Comparison of ENCODE assay signal across 20 cellular contexts in the genomic region with DNA sequence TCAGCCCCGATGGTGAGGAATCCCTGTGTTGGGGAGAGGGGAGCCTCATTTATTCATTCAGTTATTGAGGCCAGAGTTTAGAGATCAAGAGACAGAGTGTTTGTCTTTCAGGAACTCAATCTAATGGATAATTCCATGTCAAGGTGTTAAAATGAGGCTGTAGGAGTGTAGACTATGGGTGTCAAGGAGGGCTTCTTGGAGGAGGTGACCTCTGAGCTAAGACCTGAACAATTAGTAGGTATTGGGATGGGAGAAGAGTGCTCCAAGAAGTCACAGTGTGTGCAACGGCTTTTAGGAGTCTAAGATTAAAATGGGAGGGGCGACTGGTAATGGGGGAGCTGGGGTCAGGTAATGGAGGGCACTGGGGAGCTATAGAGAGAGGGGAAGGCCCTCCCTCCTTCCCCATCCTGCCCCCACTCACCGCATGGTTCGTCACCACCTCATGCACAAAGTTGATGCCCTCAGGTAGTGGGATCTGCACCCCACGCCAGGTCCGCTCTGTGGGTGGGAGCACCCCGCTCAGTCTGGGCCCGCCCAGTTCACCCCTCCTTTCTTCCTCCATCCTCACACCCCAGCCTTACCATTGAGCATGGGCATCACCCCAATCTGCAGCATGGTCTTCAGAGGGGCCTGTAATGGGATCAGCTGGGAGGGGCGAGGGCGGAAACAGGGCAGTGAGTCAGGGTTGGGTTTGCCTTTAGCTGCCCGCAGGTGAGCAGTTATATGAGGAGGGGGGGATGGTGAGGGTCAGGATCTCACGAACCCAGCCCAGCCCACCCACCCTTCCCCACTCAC. TPM values are rescaled to one million over a fixed set of nuclear protein-coding genes. Genes with fewer than 3 reads are reported as not detected.
DNase-seq lines count a peak whose midpoint lies in the region; ATAC-seq, FAIRE-seq and TF ChIP-seq lines count a peak whose summit lies in the region.
"Had no signal": no experiment of that assay in that cellular context is flagged by ENCODE, and none has a peak within 500 bp of the region (broad histone marks: within the 10 kb centered on the region; RNA-seq: fewer than 3 reads in every experiment).

No MANE protein-coding gene starts in this region.

- H4K20me1 ChIP-seq in HepG2 (ENCODE audit: insufficient read depth, low read length): no peaks in the 10 kb centered on the region

- no peak for TF ChIP-seq RAD21 in HepG2 (CRISPR knock-in tag; IDR thresholded peaks at IDR 0.05)

- in situ Hi-C loops in HepG2 (cut with HindIII; ENCODE audit: extremely low pct_ligation_motif_present, low pct_unique_long_range_greater_than_20kb): no loop called here

- whole genome bisulfite sequencing in HepG2 (ENCODE audit: low lambda C conversion rate): 95% methylated on average over 13 of the region's 13 CpGs

- no peak for DNase-seq in HTR-8/SVneo (ENCODE audit: insufficient read length, low spot score)
- DNase-seq in chondrocyte (ENCODE audit: low spot score): no peak
- no peak for DNase-seq in HepG2 (ENCODE audit: low spot score)
- DNase-seq in dermis blood vessel endothelial cell: no peak
- no peak for DNase-seq in stimulated activated CD4-positive, alpha-beta T cell treated with anti-CD3 and anti-CD28 coated beads, Interleukin-12 subunit alpha, Interleukin-12 subunit beta, amount 100 ng/mL, for 4 hours
- no peak for DNase-seq in amniotic stem cell (lab: John Stamatoyannopoulos, UW)
- DNase-seq: CD8-positive, alpha-beta T cell; COR-L47; DMS153; DMS79 treated with DMSO at 0.1 percent for 48 hours; EL; GOT3; H9 had no signal

- TF ChIP-seq CTCF in chondrocyte (IDR thresholded peaks at IDR 0.05): no peak
- TF ChIP-seq CTCF in HepG2 (CRISPR knock-in tag; IDR thresholded peaks at IDR 0.05): no peak

- no peak overlapping the region for H3K4me3 Mint-ChIP-seq in chondrocyte (ENCODE audit: unreplicated experiment)
- H3K4me3 Mint-ChIP-seq in stimulated activated memory B cell treated with anti-CD40 and anti-IgM and Interleukin-4, amounts not matched to agents 10 μg/mL and 1 μg/mL and 100 μg/mL, for 72 hours: no peak overlapping the region
- H3K4me3 Mint-ChIP-seq: CD14-positive monocyte; CD8-positive, alpha-beta T cell; H9 had no signal

- H3K4me3 ChIP-seq in HepG2 (replicated peaks in 1 of 3; ENCODE audit: insufficient read depth in 1 of 3, low read depth in 2 of 3, low read length in 3 of 3): no peak overlapping the region

- peak overlapping the region; percentile 37 for H3K27ac Mint-ChIP-seq in chondrocyte (ENCODE audit: unreplicated experiment)
- H3K27ac Mint-ChIP-seq in stimulated activated memory B cell treated with anti-CD40 and anti-IgM and Interleukin-4, amounts not matched to agents 10 μg/mL and 1 μg/mL and 100 μg/mL, for 72 hours: no peak overlapping the region
- H3K27ac Mint-ChIP-seq: CD8-positive, alpha-beta T cell; H9 had no signal

- peaks cover 38 to 43% of the 10 kb centered on the region in 2 experiments for H3K36me3 ChIP-seq in HepG2 (replicated peaks in 1 of 2; ENCODE audit: control insufficient read depth in 1 of 2, insufficient read depth in 2 of 2, low read length in 2 of 2)

- no peaks in the 10 kb centered on the region for H3K79me2 ChIP-seq in HepG2 (ENCODE audit: insufficient read depth, low read length)

- TF ChIP-seq EP300 in HepG2 (IDR thresholded peaks at IDR 0.05; ENCODE audit: low read depth in 2 of 2, low read length in 2 of 2): no peak
- TF ChIP-seq EP300 in HepG2 (CRISPR knock-in tag; IDR thresholded peaks at IDR 0.05; ENCODE audit: borderline replicate concordance): no peak

- no peaks in the 10 kb centered on the region for H3K9me3 Mint-ChIP-seq in chondrocyte (ENCODE audit: low read depth)
- H3K9me3 Mint-ChIP-seq in stimulated activated memory B cell treated with anti-CD40 and anti-IgM and Interleukin-4, amounts not matched to agents 10 μg/mL and 1 μg/mL and 100 μg/mL, for 72 hours: no peaks in the 10 kb centered on the region
- H3K9me3 Mint-ChIP-seq: CD8-positive, alpha-beta T cell; H9 had no signal

- H3K4me2 ChIP-seq in HepG2 (ENCODE audit: low read depth, low read length): no peak overlapping the region

- TF ChIP-seq POLR2A in HepG2 (IDR thresholded peaks at IDR 0.05; ENCODE audit: insufficient read depth in 1 of 2, low read depth in 2 of 2, low read length in 2 of 2): peak in 1 of 2 experiments; percentile 37; a peak in 1 of 4 replicates

- peak; percentile 46 for FAIRE-seq in HTR-8/SVneo (lab: Jason Lieb, UNC)
- FAIRE-seq in HepG2 (lab: Jason Lieb, UNC): no peak
- FAIRE-seq: A204.1, D721Med, G401.6, GM12892 had no signal

- intact Hi-C loops in HepG2 (cut with micrococcal nuclease; ENCODE audit: unreplicated experiment): no loop called here

- POLR2A ChIA-PET in HepG2 (lab: Yijun Ruan, JAX): interaction anchor here (0.9 to 4.7 kb wide), 6 partner anchors 9 to 47 kb away, joined by 3 to 38 read pairs (median 13); partner anchors contain the start of genes CTSA, NEURL2 and PCIF1

- H3K27ac ChIP-seq in HepG2 (ENCODE audit: extremely low read length, insufficient read depth, low read length): no peak overlapping the region

- no peak for ATAC-seq in HepG2
- peak; percentile 42 for ATAC-seq in stimulated activated memory B cell treated with anti-CD40 and anti-IgM and Interleukin-4, amounts not matched to agents 10 μg/mL and 1 μg/mL and 100 μg/mL, for 72 hours
- no peak for ATAC-seq in HG03521 (IDR thresholded peaks at IDR 0.05; ENCODE audit: unreplicated experiment)
- ATAC-seq: CD8-positive, alpha-beta T cell had no signal

- H3K36me3 Mint-ChIP-seq in chondrocyte (ENCODE audit: low read depth): peaks cover 12% of the 10 kb centered on the region
- H3K36me3 Mint-ChIP-seq in stimulated activated memory B cell treated with anti-CD40 and anti-IgM and Interleukin-4, amounts not matched to agents 10 μg/mL and 1 μg/mL and 100 μg/mL, for 72 hours: peaks cover 39% of the 10 kb centered on the region

- no TSS peak for BruUV-seq in HepG2 (replicated peaks; lab: Mats Ljungman, UMichigan)

- no peak overlapping the region for H2AFZ ChIP-seq in HepG2 (ENCODE audit: low read length)

- no peaks in the 10 kb centered on the region for H3K27me3 ChIP-seq in HepG2 (ENCODE audit: control insufficient read depth in 1 of 2, insufficient read depth in 2 of 2, low read length in 2 of 2)

- H3K9ac ChIP-seq in HepG2 (ENCODE audit: insufficient read depth, low read depth, low read length): no peak overlapping the region

- CTCF ChIA-PET in HepG2 (lab: Yijun Ruan, JAX; ENCODE audit: low intra/inter-chr PET ratio, low total read pairs): no interaction called here

- no peaks in the 10 kb centered on the region for H3K9me3 ChIP-seq in HepG2 (ENCODE audit: low read length)

- peaks cover 9% of the 10 kb centered on the region for H3K4me1 ChIP-seq in HepG2 (ENCODE audit: insufficient read depth, low read length)

- no peaks in the 10 kb centered on the region for H3K27me3 Mint-ChIP-seq in chondrocyte (ENCODE audit: low read depth)
- H3K27me3 Mint-ChIP-seq in stimulated activated memory B cell treated with anti-CD40 and anti-IgM and Interleukin-4, amounts not matched to agents 10 μg/mL and 1 μg/mL and 100 μg/mL, for 72 hours: no peaks in the 10 kb centered on the region

- H3K4me1 Mint-ChIP-seq in chondrocyte (ENCODE audit: low read depth): no peaks in the 10 kb centered on the region
- H3K4me1 Mint-ChIP-seq in stimulated activated memory B cell treated with anti-CD40 and anti-IgM and Interleukin-4, amounts not matched to agents 10 μg/mL and 1 μg/mL and 100 μg/mL, for 72 hours: peaks cover 16% of the 10 kb centered on the region
- H3K4me1 Mint-ChIP-seq: CD14-positive monocyte, H9 had no signal

RNA-seq across cellular contexts. Expression of gene CTSA, which starts 8.1 kb away (rescaled TPM):
- total RNA-seq in chondrocyte (172 to 199 TPM (median 175 TPM) in 3 replicates), HepG2 (2016; rRNA removed; fragmentation: Illumina TruSeq; extraction: Trizol) (63.8 and 202 TPM in 2 replicates), dermis blood vessel endothelial cell (47.8 and 48.1 TPM in 2 replicates)
- total RNA-seq in HepG2 (2016; cell fraction: cytosol; rRNA removed; fragmentation: Illumina TruSeq; extraction: Trizol; ENCODE audit: low read depth): 83.9 and 87.3 TPM in 2 replicates
- total RNA-seq in HepG2 (2016; cell fraction: insoluble cytoplasmic fraction; rRNA removed; fragmentation: Illumina TruSeq; extraction: Trizol): 57.2 and 212 TPM in 2 replicates
- total RNA-seq in HepG2 (2016; cell fraction: membrane; rRNA removed; fragmentation: Illumina TruSeq; extraction: Trizol): 50.4 and 53.1 TPM in 2 replicates
- 213 and 263 TPM in 2 replicates for total RNA-seq in HepG2 (2016; cell fraction: nucleus; rRNA removed; fragmentation: Illumina TruSeq; extraction: Trizol)
- 222 and 231 TPM in 2 replicates for polyA plus RNA-seq in HepG2 (2011; rRNA removed)
- 240 and 265 TPM in 2 replicates for polyA plus RNA-seq in HepG2 (2011; cell fraction: cytosol; rRNA removed)
- 851 and 910 TPM in 2 replicates for polyA plus RNA-seq in HepG2 (2011; cell fraction: nucleus; rRNA removed)
- 102 and 105 TPM in 2 replicates for polyA plus RNA-seq in HepG2 (2012)
- 37.4 and 39.2 TPM in 2 replicates for polyA plus RNA-seq in HepG2 (2016; cell fraction: cytosol; fragmentation: Illumina TruSeq; extraction: Trizol; ENCODE audit: low read depth)
- 82.4 and 101 TPM in 2 replicates for polyA plus RNA-seq in HepG2 (2016; cell fraction: insoluble cytoplasmic fraction; fragmentation: Illumina TruSeq; extraction: Trizol; ENCODE audit: low read depth)
- polyA plus RNA-seq in HepG2 (2016; cell fraction: membrane; fragmentation: Illumina TruSeq; extraction: Trizol; ENCODE audit: low read depth): 45.6 and 51.6 TPM in 2 replicates
- 573 and 587 TPM in 2 replicates for polyA plus RNA-seq in HepG2 (2016; cell fraction: nucleus; fragmentation: Illumina TruSeq; extraction: Trizol; ENCODE audit: insufficient read depth, low read depth)
- polyA minus RNA-seq in HepG2 (2011; rRNA and poly(A)+ RNA removed; ENCODE audit: low replicate concordance): 289 and 410 TPM in 2 replicates
- 109 and 118 TPM in 2 replicates for polyA minus RNA-seq in HepG2 (2011; cell fraction: cytosol; rRNA and poly(A)+ RNA removed)
- polyA minus RNA-seq in HepG2 (2011; cell fraction: nucleus; rRNA and poly(A)+ RNA removed): 292 and 323 TPM in 2 replicates

RNA-seq across cellular contexts. Expression of gene NEURL2, which starts 8.2 kb away (rescaled TPM):
- total RNA-seq in chondrocyte (1.8 to 3.0 TPM (median 2.7 TPM) in 3 replicates), HepG2 (2016; rRNA removed; fragmentation: Illumina TruSeq; extraction: Trizol) (4.1 and 9.7 TPM in 2 replicates), dermis blood vessel endothelial cell (3.2 and 4.4 TPM in 2 replicates)
- total RNA-seq in HepG2 (2016; cell fraction: cytosol; rRNA removed; fragmentation: Illumina TruSeq; extraction: Trizol; ENCODE audit: low read depth): 6.7 and 8.8 TPM in 2 replicates
- total RNA-seq in HepG2 (2016; cell fraction: insoluble cytoplasmic fraction; rRNA removed; fragmentation: Illumina TruSeq; extraction: Trizol): 6.0 and 9.5 TPM in 2 replicates
- 7.3 and 9.1 TPM in 2 replicates for total RNA-seq in HepG2 (2016; cell fraction: membrane; rRNA removed; fragmentation: Illumina TruSeq; extraction: Trizol)
- 14.4 and 18.5 TPM in 2 replicates for total RNA-seq in HepG2 (2016; cell fraction: nucleus; rRNA removed; fragmentation: Illumina TruSeq; extraction: Trizol)
- 7.2 and 12.2 TPM in 2 replicates for polyA plus RNA-seq in HepG2 (2011; rRNA removed)
- 3.7 and 6.3 TPM in 2 replicates for polyA plus RNA-seq in HepG2 (2011; cell fraction: cytosol; rRNA removed)
- polyA plus RNA-seq in HepG2 (2011; cell fraction: nucleus; rRNA removed): 57.9 and 58.9 TPM in 2 replicates
- polyA plus RNA-seq in HepG2 (2012): 4.2 and 4.6 TPM in 2 replicates
- 4.1 and 4.3 TPM in 2 replicates for polyA plus RNA-seq in HepG2 (2016; cell fraction: cytosol; fragmentation: Illumina TruSeq; extraction: Trizol; ENCODE audit: low read depth)
- 4.2 and 4.9 TPM in 2 replicates for polyA plus RNA-seq in HepG2 (2016; cell fraction: insoluble cytoplasmic fraction; fragmentation: Illumina TruSeq; extraction: Trizol; ENCODE audit: low read depth)
- 3.9 and 4.0 TPM in 2 replicates for polyA plus RNA-seq in HepG2 (2016; cell fraction: membrane; fragmentation: Illumina TruSeq; extraction: Trizol; ENCODE audit: low read depth)
- 18.5 and 19.4 TPM in 2 replicates for polyA plus RNA-seq in HepG2 (2016; cell fraction: nucleus; fragmentation: Illumina TruSeq; extraction: Trizol; ENCODE audit: insufficient read depth, low read depth)
- polyA minus RNA-seq in HepG2 (2011; rRNA and poly(A)+ RNA removed; ENCODE audit: low replicate concordance): 1.3 and 16.0 TPM in 2 replicates
- 1.9 and 2.1 TPM in 2 replicates for polyA minus RNA-seq in HepG2 (2011; cell fraction: cytosol; rRNA and poly(A)+ RNA removed)
- polyA minus RNA-seq in HepG2 (2011; cell fraction: nucleus; rRNA and poly(A)+ RNA removed): 24.2 and 27.4 TPM in 2 replicates

RNA-seq across cellular contexts. Expression of gene SPATA25, which starts 11.8 kb away (rescaled TPM):
- 0.49 to 1.4 TPM (median 1.2 TPM) in 3 replicates for total RNA-seq in chondrocyte
- total RNA-seq in HepG2 (2016; rRNA removed; fragmentation: Illumina TruSeq; extraction: Trizol): 3.3 and 7.6 TPM in 2 replicates
- 0.35 and 0.40 TPM in 2 replicates for total RNA-seq in HepG2 (2016; cell fraction: cytosol; rRNA removed; fragmentation: Illumina TruSeq; extraction: Trizol; ENCODE audit: low read depth)
- 2.3 and 8.1 TPM in 2 replicates for total RNA-seq in HepG2 (2016; cell fraction: insoluble cytoplasmic fraction; rRNA removed; fragmentation: Illumina TruSeq; extraction: Trizol)
- 2.3 TPM in 2 replicates for total RNA-seq in HepG2 (2016; cell fraction: membrane; rRNA removed; fragmentation: Illumina TruSeq; extraction: Trizol)
- total RNA-seq in HepG2 (2016; cell fraction: nucleus; rRNA removed; fragmentation: Illumina TruSeq; extraction: Trizol): 13.0 and 19.1 TPM in 2 replicates
- 4.8 and 8.9 TPM in 2 replicates for polyA plus RNA-seq in HepG2 (2011; rRNA removed)
- 1.8 and 3.7 TPM in 2 replicates for polyA plus RNA-seq in HepG2 (2011; cell fraction: cytosol; rRNA removed)
- 44.5 and 49.8 TPM in 2 replicates for polyA plus RNA-seq in HepG2 (2011; cell fraction: nucleus; rRNA removed)
- 2.1 and 3.2 TPM in 2 replicates for polyA plus RNA-seq in HepG2 (2012)
- 0.34 and 0.51 TPM in 2 replicates for polyA plus RNA-seq in HepG2 (2016; cell fraction: cytosol; fragmentation: Illumina TruSeq; extraction: Trizol; ENCODE audit: low read depth)
- 1.0 and 1.7 TPM in 2 replicates for polyA plus RNA-seq in HepG2 (2016; cell fraction: insoluble cytoplasmic fraction; fragmentation: Illumina TruSeq; extraction: Trizol; ENCODE audit: low read depth)
- polyA plus RNA-seq in HepG2 (2016; cell fraction: membrane; fragmentation: Illumina TruSeq; extraction: Trizol; ENCODE audit: low read depth): 0.37 and 1.7 TPM in 2 replicates
- 23.9 and 34.2 TPM in 2 replicates for polyA plus RNA-seq in HepG2 (2016; cell fraction: nucleus; fragmentation: Illumina TruSeq; extraction: Trizol; ENCODE audit: insufficient read depth, low read depth)
- polyA minus RNA-seq in HepG2 (2011; rRNA and poly(A)+ RNA removed; ENCODE audit: low replicate concordance): 3.0 and 7.4 TPM in 2 replicates
- polyA minus RNA-seq in HepG2 (2011; cell fraction: cytosol; rRNA and poly(A)+ RNA removed): 1.8 and 2.4 TPM in 2 replicates
- polyA minus RNA-seq in HepG2 (2011; cell fraction: nucleus; rRNA and poly(A)+ RNA removed): 19.0 and 20.9 TPM in 2 replicates
- 1.0 and 1.2 TPM in 2 replicates for total RNA-seq in dermis blood vessel endothelial cell
- polyA plus RNA-seq: CD14-positive monocyte had no signal

RNA-seq across cellular contexts. Expression of gene PLTP, which starts 12.7 kb away (rescaled TPM):
- total RNA-seq in chondrocyte (48.1 to 53.1 TPM (median 48.5 TPM) in 3 replicates), HepG2 (2016; rRNA removed; fragmentation: Illumina TruSeq; extraction: Trizol) (7.0 and 16.9 TPM in 2 replicates), dermis blood vessel endothelial cell (2.4 and 5.4 TPM in 2 replicates)
- total RNA-seq in HepG2 (2016; cell fraction: cytosol; rRNA removed; fragmentation: Illumina TruSeq; extraction: Trizol; ENCODE audit: low read depth): 3.6 and 5.4 TPM in 2 replicates
- total RNA-seq in HepG2 (2016; cell fraction: insoluble cytoplasmic fraction; rRNA removed; fragmentation: Illumina TruSeq; extraction: Trizol): 5.7 and 18.2 TPM in 2 replicates
- total RNA-seq in HepG2 (2016; cell fraction: membrane; rRNA removed; fragmentation: Illumina TruSeq; extraction: Trizol): 6.1 and 6.9 TPM in 2 replicates
- total RNA-seq in HepG2 (2016; cell fraction: nucleus; rRNA removed; fragmentation: Illumina TruSeq; extraction: Trizol): 18.3 and 22.2 TPM in 2 replicates
- polyA plus RNA-seq in HepG2 (2011; rRNA removed): 28.6 and 30.7 TPM in 2 replicates
- 26.4 and 36.2 TPM in 2 replicates for polyA plus RNA-seq in HepG2 (2011; cell fraction: cytosol; rRNA removed)
- polyA plus RNA-seq in HepG2 (2011; cell fraction: nucleus; rRNA removed): 25.4 and 33.0 TPM in 2 replicates
- 13.5 and 20.7 TPM in 2 replicates for polyA plus RNA-seq in HepG2 (2012)
- 6.3 and 6.9 TPM in 2 replicates for polyA plus RNA-seq in HepG2 (2016; cell fraction: cytosol; fragmentation: Illumina TruSeq; extraction: Trizol; ENCODE audit: low read depth)
- 7.2 and 10.5 TPM in 2 replicates for polyA plus RNA-seq in HepG2 (2016; cell fraction: insoluble cytoplasmic fraction; fragmentation: Illumina TruSeq; extraction: Trizol; ENCODE audit: low read depth)
- 7.7 and 8.9 TPM in 2 replicates for polyA plus RNA-seq in HepG2 (2016; cell fraction: membrane; fragmentation: Illumina TruSeq; extraction: Trizol; ENCODE audit: low read depth)
- 31.7 and 37.7 TPM in 2 replicates for polyA plus RNA-seq in HepG2 (2016; cell fraction: nucleus; fragmentation: Illumina TruSeq; extraction: Trizol; ENCODE audit: insufficient read depth, low read depth)
- polyA minus RNA-seq in HepG2 (2011; rRNA and poly(A)+ RNA removed; ENCODE audit: low replicate concordance): 3.3 and 51.4 TPM in 2 replicates
- polyA minus RNA-seq in HepG2 (2011; cell fraction: cytosol; rRNA and poly(A)+ RNA removed): 17.1 and 20.1 TPM in 2 replicates
- polyA minus RNA-seq in HepG2 (2011; cell fraction: nucleus; rRNA and poly(A)+ RNA removed): 8.1 and 10.7 TPM in 2 replicates
- total RNA-seq: CD8-positive, alpha-beta T cell had no signal

RNA-seq across cellular contexts. Expression of gene ZSWIM1, which starts 18.2 kb away (rescaled TPM):
- total RNA-seq in chondrocyte (7.9 to 11.3 TPM (median 8.1 TPM) in 3 replicates), HepG2 (2016; rRNA removed; fragmentation: Illumina TruSeq; extraction: Trizol) (11.7 and 16.5 TPM in 2 replicates), dermis blood vessel endothelial cell (4.1 and 5.4 TPM in 2 replicates)
- 3.2 and 3.6 TPM in 2 replicates for total RNA-seq in HepG2 (2016; cell fraction: cytosol; rRNA removed; fragmentation: Illumina TruSeq; extraction: Trizol; ENCODE audit: low read depth)
- total RNA-seq in HepG2 (2016; cell fraction: insoluble cytoplasmic fraction; rRNA removed; fragmentation: Illumina TruSeq; extraction: Trizol): 12.7 and 15.4 TPM in 2 replicates
- total RNA-seq in HepG2 (2016; cell fraction: membrane; rRNA removed; fragmentation: Illumina TruSeq; extraction: Trizol): 11.0 and 11.3 TPM in 2 replicates
- total RNA-seq in HepG2 (2016; cell fraction: nucleus; rRNA removed; fragmentation: Illumina TruSeq; extraction: Trizol): 5.7 and 7.6 TPM in 2 replicates
- 9.0 and 9.5 TPM in 2 replicates for polyA plus RNA-seq in HepG2 (2011; rRNA removed)
- polyA plus RNA-seq in HepG2 (2011; cell fraction: cytosol; rRNA removed): 7.0 and 7.5 TPM in 2 replicates
- 12.5 and 14.3 TPM in 2 replicates for polyA plus RNA-seq in HepG2 (2011; cell fraction: nucleus; rRNA removed)
- 10.5 and 11.2 TPM in 2 replicates for polyA plus RNA-seq in HepG2 (2012)
- 2.1 TPM in 2 replicates for polyA plus RNA-seq in HepG2 (2016; cell fraction: cytosol; fragmentation: Illumina TruSeq; extraction: Trizol; ENCODE audit: low read depth)
- 13.3 and 15.8 TPM in 2 replicates for polyA plus RNA-seq in HepG2 (2016; cell fraction: insoluble cytoplasmic fraction; fragmentation: Illumina TruSeq; extraction: Trizol; ENCODE audit: low read depth)
- polyA plus RNA-seq in HepG2 (2016; cell fraction: membrane; fragmentation: Illumina TruSeq; extraction: Trizol; ENCODE audit: low read depth): 5.7 and 6.2 TPM in 2 replicates
- polyA plus RNA-seq in HepG2 (2016; cell fraction: nucleus; fragmentation: Illumina TruSeq; extraction: Trizol; ENCODE audit: insufficient read depth, low read depth): 12.4 and 13.9 TPM in 2 replicates
- polyA minus RNA-seq in HepG2 (2011; rRNA and poly(A)+ RNA removed; ENCODE audit: low replicate concordance): 41.6 and 51.8 TPM in 2 replicates
- 12.9 and 15.0 TPM in 2 replicates for polyA minus RNA-seq in HepG2 (2011; cell fraction: cytosol; rRNA and poly(A)+ RNA removed)
- 10.4 and 12.7 TPM in 2 replicates for polyA minus RNA-seq in HepG2 (2011; cell fraction: nucleus; rRNA and poly(A)+ RNA removed)
